In the genomic region with DNA sequence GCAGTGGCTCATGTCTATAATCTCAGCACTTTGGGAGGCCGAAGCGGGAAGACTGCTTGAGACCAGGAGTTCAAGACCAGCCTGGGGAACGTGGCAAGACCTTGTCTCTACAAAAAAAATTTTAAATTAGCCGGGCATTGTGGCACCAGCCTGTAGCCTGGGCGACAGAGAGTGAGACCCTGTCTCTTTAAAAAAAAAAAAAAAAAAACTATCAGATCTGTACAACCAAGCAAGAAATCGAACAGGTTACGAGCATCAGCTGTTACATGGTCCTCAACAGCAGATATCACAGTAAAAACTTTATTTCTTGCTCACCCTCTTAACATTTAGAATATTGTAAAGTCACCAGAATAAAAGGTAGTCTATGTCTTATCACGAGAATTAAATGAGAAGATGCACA, we compare ENCODE assay signal across 10 cellular contexts. TPM values are rescaled to one million over a fixed set of nuclear protein-coding genes. Genes with fewer than 3 reads are reported as not detected.
DNase-seq lines count a peak whose midpoint lies in the region; ATAC-seq and TF ChIP-seq lines count a peak whose summit lies in the region.
"Had no signal": no experiment of that assay in that cellular context is flagged by ENCODE, and none has a peak within 500 bp of the region (broad histone marks: within the 10 kb centered on the region; RNA-seq: fewer than 3 reads in every experiment).

No MANE protein-coding gene starts in this region.

- H3K4me3 Mint-ChIP-seq in CD4-positive, alpha-beta T cell: peak overlapping the region; percentile 97
- H3K4me3 Mint-ChIP-seq in HFFc6: peak overlapping the region; percentile 96
- peak overlapping the region; percentile 96 for H3K4me3 Mint-ChIP-seq in activated naive CD8-positive, alpha-beta T cell treated with anti-CD3 and anti-CD28 coated beads, Interleukin-2, amount 50 U/mL, for 24 hours
- H3K4me3 Mint-ChIP-seq in naive thymus-derived CD8-positive, alpha-beta T cell: peak overlapping the region; percentile 47 to 95 (median 82)

- CTCF ChIA-PET in CD4-positive, alpha-beta T cell (lab: Charles Lee): interaction anchor here (0.7 to 1.6 kb wide), 3 partner anchors 8 to 1699 kb away, joined by 3 to 7 read pairs (median 4); partner anchors contain the start of gene RAB4A

- H3K27me3 ChIP-seq in CD4-positive, alpha-beta T cell (ENCODE audit: control insufficient read depth, insufficient read depth, low read length): no peaks in the 10 kb centered on the region

- no peak overlapping the region for H3K27ac ChIP-seq in CD4-positive, alpha-beta T cell (ENCODE audit: low read depth, low read length)

- peaks cover 33% of the 10 kb centered on the region for H3K4me1 Mint-ChIP-seq in CD4-positive, alpha-beta T cell (ENCODE audit: low read depth)
- peaks cover 19% of the 10 kb centered on the region for H3K4me1 Mint-ChIP-seq in HFFc6 (ENCODE audit: low read depth)
- H3K4me1 Mint-ChIP-seq in activated naive CD8-positive, alpha-beta T cell treated with anti-CD3 and anti-CD28 coated beads, Interleukin-2, amount 50 U/mL, for 24 hours: peaks cover 38% of the 10 kb centered on the region
- peaks cover 10 to 44% (median 26%) of the 10 kb centered on the region in 4 donors for H3K4me1 Mint-ChIP-seq in naive thymus-derived CD8-positive, alpha-beta T cell

- no peak for TF ChIP-seq CTCF in CD4-positive, alpha-beta T cell (IDR thresholded peaks at IDR 0.05)
- no peak for TF ChIP-seq CTCF in HFFc6 (IDR thresholded peaks at IDR 0.05)

- intact Hi-C loops in CD4-positive, alpha-beta T cell (cut with DNase I, micrococcal nuclease): loop anchor here (5.0 to 10.0 kb wide), 6 partner anchors 51 to 1362 kb away; partner anchors contain the start of genes ABCB10 (in 2 of the 2), COG2 (in 1 of the 2), GALNT2 (in 1 of the 2) and GJC2 (in 1 of the 2)

- ATAC-seq in CD4-positive, alpha-beta T cell (ENCODE audit: poor library complexity): no peak
- no peak for ATAC-seq in activated naive CD8-positive, alpha-beta T cell treated with anti-CD3 and anti-CD28 coated beads, Interleukin-2, amount 50 U/mL, for 24 hours
- no peak for ATAC-seq in naive thymus-derived CD8-positive, alpha-beta T cell
- ATAC-seq in HG02973 (IDR thresholded peaks at IDR 0.05; ENCODE audit: unreplicated experiment) (no peak), GM21360 (IDR thresholded peaks at IDR 0.05; ENCODE audit: unreplicated experiment) (no peak)

- DNase-seq in CD4-positive, alpha-beta T cell: no peak
- DNase-seq in HFFc6 (no peak), DMS153 treated with DMSO at 0.1 percent for 48 hours (lab: John Stamatoyannopoulos, UW; ENCODE audit: unreplicated experiment) (no peak), DMS79 treated with DMSO at 0.1 percent for 48 hours (lab: John Stamatoyannopoulos, UW) (no peak)
- no peak for DNase-seq in activated naive CD8-positive, alpha-beta T cell treated with anti-CD3 and anti-CD28 coated beads, Interleukin-2, amount 50 U/mL, for 24 hours
- no peak for DNase-seq in naive thymus-derived CD8-positive, alpha-beta T cell
- DNase-seq: NCI-H1092; stimulated activated CD4-positive, alpha-beta T cell treated with anti-CD3 and anti-CD28 coated beads, Interleukin-15, amount 100 ng/mL, for 24 hours had no signal

- POLR2A ChIA-PET in CD4-positive, alpha-beta T cell (lab: Charles Lee): interaction anchor here (3.3 kb wide), 1 partner anchor 51 kb away, joined by 49 read pairs; the partner anchor contains the start of gene ABCB10
- POLR2A ChIA-PET in naive thymus-derived CD8-positive, alpha-beta T cell (lab: Charles Lee): interaction anchor here (0.7 to 1.2 kb wide), 4 partner anchors 13 to 234 kb away, joined by 3 to 8 read pairs (median 4); partner anchors contain the start of gene ABCB10

- H3K9me3 ChIP-seq in CD4-positive, alpha-beta T cell (ENCODE audit: control insufficient read depth, low read length): no peaks in the 10 kb centered on the region

- H3K36me3 Mint-ChIP-seq in CD4-positive, alpha-beta T cell (ENCODE audit: low read depth): peaks cover 37% of the 10 kb centered on the region
- no peaks in the 10 kb centered on the region; the same call in 1 of the 2 replicates for H3K36me3 Mint-ChIP-seq in HFFc6 (ENCODE audit: low read depth)
- peaks cover 10% of the 10 kb centered on the region for H3K36me3 Mint-ChIP-seq in activated naive CD8-positive, alpha-beta T cell treated with anti-CD3 and anti-CD28 coated beads, Interleukin-2, amount 50 U/mL, for 24 hours (ENCODE audit: low read depth)
- peaks cover 0 to 24% (median 0%) of the 10 kb centered on the region in 3 donors for H3K36me3 Mint-ChIP-seq in naive thymus-derived CD8-positive, alpha-beta T cell

- H3K27me3 Mint-ChIP-seq in CD4-positive, alpha-beta T cell: no peaks in the 10 kb centered on the region
- H3K27me3 Mint-ChIP-seq in HFFc6 (ENCODE audit: insufficient read depth): no peaks in the 10 kb centered on the region; the same call in 1 of the 2 replicates
- H3K27me3 Mint-ChIP-seq in activated naive CD8-positive, alpha-beta T cell treated with anti-CD3 and anti-CD28 coated beads, Interleukin-2, amount 50 U/mL, for 24 hours: peaks cover 2% of the 10 kb centered on the region
- H3K27me3 Mint-ChIP-seq in naive thymus-derived CD8-positive, alpha-beta T cell: peaks cover 0 to 2% (median 0%) of the 10 kb centered on the region in 5 donors

- H3K27ac Mint-ChIP-seq in CD4-positive, alpha-beta T cell: peak overlapping the region; percentile 97
- peak overlapping the region; percentile 16; the same call in 1 of the 2 replicates for H3K27ac Mint-ChIP-seq in HFFc6
- H3K27ac Mint-ChIP-seq in activated naive CD8-positive, alpha-beta T cell treated with anti-CD3 and anti-CD28 coated beads, Interleukin-2, amount 50 U/mL, for 24 hours: no peak overlapping the region
- peak overlapping the region in 8 of 10 donors; percentile 9 to 83 (median 56) for H3K27ac Mint-ChIP-seq in naive thymus-derived CD8-positive, alpha-beta T cell

- no peaks in the 10 kb centered on the region for H3K9me3 Mint-ChIP-seq in CD4-positive, alpha-beta T cell
- no peaks in the 10 kb centered on the region for H3K9me3 Mint-ChIP-seq in HFFc6
- no peaks in the 10 kb centered on the region for H3K9me3 Mint-ChIP-seq in activated naive CD8-positive, alpha-beta T cell treated with anti-CD3 and anti-CD28 coated beads, Interleukin-2, amount 50 U/mL, for 24 hours
- no peaks in the 10 kb centered on the region for H3K9me3 Mint-ChIP-seq in naive thymus-derived CD8-positive, alpha-beta T cell

RNA-seq across cellular contexts. Expression of gene NUP133, which starts 1.5 kb away (rescaled TPM):
- total RNA-seq in CD4-positive, alpha-beta T cell: 10 to 100 TPM; 42.0 to 45.3 TPM
- 10 to 100 TPM; 34.3 to 42.8 (median 36.0) TPM for total RNA-seq in HFFc6 (2021; fragmentation: NEBNext Ultra II Directional; extraction: Animal tissue kit (Norgen Biotek cat#: 25700))
- total RNA-seq in naive thymus-derived CD8-positive, alpha-beta T cell: 10 to 100 TPM; 44.0 to 46.2 TPM
- polyA plus RNA-seq in naive thymus-derived CD8-positive, alpha-beta T cell: 10 to 100 TPM; 14.5 to 17.7 (median 15.5) TPM

RNA-seq across cellular contexts. Expression of gene ABCB10, which starts 51.9 kb away (rescaled TPM):
- 10 to 100 TPM in 1 of 2 experiments, 1 to 10 TPM in 1; 9.8 to 11.0 TPM for total RNA-seq in CD4-positive, alpha-beta T cell
- total RNA-seq in HFFc6 (2021; fragmentation: NEBNext Ultra II Directional; extraction: Animal tissue kit (Norgen Biotek cat#: 25700)): 10 to 100 TPM; 16.1 to 21.0 (median 18.4) TPM
- total RNA-seq in naive thymus-derived CD8-positive, alpha-beta T cell: 10 to 100 TPM; 16.3 to 20.5 TPM
- polyA plus RNA-seq in naive thymus-derived CD8-positive, alpha-beta T cell: 10 to 100 TPM in 1 of 3 donors, 1 to 10 TPM in 2; 5.1 to 12.8 (median 8.9) TPM
